19 cellular contexts compared by ENCODE assay signal in the genomic region with DNA sequence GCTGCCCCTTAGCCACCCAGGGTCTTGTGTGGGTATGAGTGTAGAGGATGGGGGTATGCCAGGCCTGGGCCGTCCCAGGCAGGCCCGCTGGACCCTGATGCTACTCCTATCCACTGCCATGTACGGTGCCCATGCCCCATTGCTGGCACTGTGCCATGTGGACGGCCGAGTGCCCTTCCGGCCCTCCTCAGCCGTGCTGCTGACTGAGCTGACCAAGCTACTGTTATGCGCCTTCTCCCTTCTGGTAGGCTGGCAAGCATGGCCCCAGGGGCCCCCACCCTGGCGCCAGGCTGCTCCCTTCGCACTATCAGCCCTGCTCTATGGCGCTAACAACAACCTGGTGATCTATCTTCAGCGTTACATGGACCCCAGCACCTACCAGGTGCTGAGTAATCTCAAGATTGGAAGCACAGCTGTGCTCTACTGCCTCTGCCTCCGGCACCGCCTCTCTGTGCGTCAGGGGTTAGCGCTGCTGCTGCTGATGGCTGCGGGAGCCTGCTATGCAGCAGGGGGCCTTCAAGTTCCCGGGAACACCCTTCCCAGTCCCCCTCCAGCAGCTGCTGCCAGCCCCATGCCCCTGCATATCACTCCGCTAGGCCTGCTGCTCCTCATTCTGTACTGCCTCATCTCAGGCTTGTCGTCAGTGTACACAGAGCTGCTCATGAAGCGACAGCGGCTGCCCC. TPM values are rescaled to one million over a fixed set of nuclear protein-coding genes. Genes with fewer than 3 reads are reported as not detected.
DNase-seq lines count a peak whose midpoint lies in the region; ATAC-seq, FAIRE-seq and TF ChIP-seq lines count a peak whose summit lies in the region.
"Had no signal": no experiment of that assay in that cellular context is flagged by ENCODE, and none has a peak within 500 bp of the region (broad histone marks: within the 10 kb centered on the region; RNA-seq: fewer than 3 reads in every experiment).

No MANE protein-coding gene starts in this region.

- CTCF ChIA-PET in activated CD4-positive, alpha-beta T cell treated with anti-CD3 and anti-CD28 coated beads for 36 hours (lab: Charles Lee), result interaction anchor here (0.7 to 0.8 kb wide), 2 partner anchors 67 to 214 kb away, joined by 3 read pairs; no protein-coding TSS in a partner anchor
- CTCF ChIA-PET in K562 (lab: Yijun Ruan, JAX; ENCODE audit: low intra/inter-chr PET ratio), result no interaction called here
- CTCF ChIA-PET in GM10248 (lab: Yijun Ruan, JAX), result interaction anchor here (1.0 to 5.9 kb wide), 3 partner anchors 9 to 65 kb away, joined by 3 to 25 read pairs (median 8); partner anchors contain the start of gene CD14

- TF ChIP-seq EP300 in K562 (IDR thresholded peaks at IDR 0.05; ENCODE audit: low read length), result no peak

- H3K9me3 Mint-ChIP-seq in activated CD4-positive, alpha-beta T cell treated with anti-CD3 and anti-CD28 coated beads for 36 hours (ENCODE audit: low read depth), result no peaks in the 10 kb centered on the region
- no peaks in the 10 kb centered on the region for H3K9me3 Mint-ChIP-seq in IgD-negative memory B cell

- intact Hi-C loops in activated CD4-positive, alpha-beta T cell treated with anti-CD3 and anti-CD28 coated beads for 36 hours (cut with DNase I, micrococcal nuclease), result no loop called here
- intact Hi-C loops in K562 (cut with micrococcal nuclease), result no loop called here
- intact Hi-C loops in pancreas (cut with DNase I), result loop anchor here in 1 of 3 donors (10.0 kb wide), 1 partner anchor 68 kb away; the partner anchor contains the start of genes CD14 and TMCO6

- H2AFZ ChIP-seq in K562 (ENCODE audit: low read depth, low read length), result no peak overlapping the region

- no peak overlapping the region for H3K4me3 Mint-ChIP-seq in activated CD4-positive, alpha-beta T cell treated with anti-CD3 and anti-CD28 coated beads for 36 hours
- peak overlapping the region in 2 of 4 donors; percentile 82 to 89 for H3K4me3 Mint-ChIP-seq in IgD-negative memory B cell

- H3K9me3 ChIP-seq in K562 (replicated peaks; ENCODE audit: control insufficient read depth, insufficient read depth, low read depth, low read length), result no peaks in the 10 kb centered on the region
- H3K9me3 ChIP-seq in pancreas, result no peaks in the 10 kb centered on the region
- H3K9me3 ChIP-seq: MG63, sigmoid colon had no signal

- peaks cover 26 to 38% of the 10 kb centered on the region in 2 experiments for H3K4me1 ChIP-seq in K562 (replicated peaks in 1 of 2; ENCODE audit: control insufficient read depth in 2 of 2, insufficient read depth in 2 of 2, low read length in 2 of 2)
- H3K4me1 ChIP-seq in pancreas, result peaks cover 4 to 11% (median 10%) of the 10 kb centered on the region in 3 donors

- peak overlapping the region in 1 of 2 experiments; percentile 93; a peak in 2 of 4 replicates for H3K9ac ChIP-seq in K562 (ENCODE audit: insufficient read depth in 1 of 2, low read depth in 2 of 2, low read length in 2 of 2)

- peaks cover 58% of the 10 kb centered on the region for H3K4me1 Mint-ChIP-seq in activated CD4-positive, alpha-beta T cell treated with anti-CD3 and anti-CD28 coated beads for 36 hours
- H3K4me1 Mint-ChIP-seq in IgD-negative memory B cell, result peaks cover 20 to 42% (median 27%) of the 10 kb centered on the region in 3 donors

- no peak for ATAC-seq in activated CD4-positive, alpha-beta T cell treated with anti-CD3 and anti-CD28 coated beads for 36 hours
- no peak for ATAC-seq in K562
- no peak for ATAC-seq in pancreas
- ATAC-seq in GM21381 (IDR thresholded peaks at IDR 0.05; ENCODE audit: unreplicated experiment), result no peak
- no peak for ATAC-seq in HG03439 (IDR thresholded peaks at IDR 0.05; ENCODE audit: unreplicated experiment)

- no TSS peak for BruUV-seq in K562 (replicated peaks; lab: Mats Ljungman, UMichigan)

- peaks cover 42% of the 10 kb centered on the region for H3K36me3 ChIP-seq in K562 (ENCODE audit: control insufficient read depth, insufficient read depth, low read length)
- H3K36me3 ChIP-seq in pancreas, result peaks cover 0 to 10% (median 9%) of the 10 kb centered on the region in 3 donors

- H3K27me3 ChIP-seq in K562 (ENCODE audit: control insufficient read depth in 2 of 2, insufficient read depth in 2 of 2, low read length in 2 of 2) (no peaks in the 10 kb centered on the region), pancreas (no peaks in the 10 kb centered on the region)
- H3K27me3 ChIP-seq: MG63, sigmoid colon had no signal

- H3K36me3 Mint-ChIP-seq in activated CD4-positive, alpha-beta T cell treated with anti-CD3 and anti-CD28 coated beads for 36 hours (ENCODE audit: low read depth), result peaks cover 42% of the 10 kb centered on the region
- H3K36me3 Mint-ChIP-seq in IgD-negative memory B cell, result peaks cover 15% of the 10 kb centered on the region

- no peak for TF ChIP-seq CTCF in K562 (IDR thresholded peaks at IDR 0.05 in 2 of 3, conservative IDR thresholded peaks at IDR 0.05 in 1 of 3; ENCODE audit: insufficient read depth in 2 of 3, low read depth in 1 of 3, low read length in 3 of 3)
- no peak for TF ChIP-seq CTCF in pancreas (IDR thresholded peaks at IDR 0.05)
- no peak for TF ChIP-seq CTCF in GM10248 (IDR thresholded peaks at IDR 0.05; ENCODE audit: control extremely low read depth, extremely low read depth, low read depth, missing control alignments)

- no peak overlapping the region for H3K4me2 ChIP-seq in K562 (ENCODE audit: insufficient read depth, low read length)

- no peaks in the 10 kb centered on the region for H3K27me3 Mint-ChIP-seq in activated CD4-positive, alpha-beta T cell treated with anti-CD3 and anti-CD28 coated beads for 36 hours
- H3K27me3 Mint-ChIP-seq in IgD-negative memory B cell, result no peaks in the 10 kb centered on the region

- no peak for TF ChIP-seq POLR2A in K562 (conservative IDR thresholded peaks at IDR 0.05)

- H3K79me2 ChIP-seq in K562 (ENCODE audit: control insufficient read depth, insufficient read depth, low read length), result peaks cover 36% of the 10 kb centered on the region

- peak overlapping the region; percentile 67 for H3K27ac Mint-ChIP-seq in activated CD4-positive, alpha-beta T cell treated with anti-CD3 and anti-CD28 coated beads for 36 hours
- peak overlapping the region; percentile 17 to 85 (median 60) for H3K27ac Mint-ChIP-seq in IgD-negative memory B cell

- WGBS in K562 (ENCODE audit: insufficient coverage, low coverage, missing lambda C conversion rate), result 81% methylated on average over 19 of the region's 22 CpGs
- WGBS in pancreas, 2 donors, result 88% methylated on average over 22 of the region's 22 CpGs

- POLR2A ChIA-PET in activated CD4-positive, alpha-beta T cell treated with anti-CD3 and anti-CD28 coated beads for 36 hours (lab: Charles Lee), result no interaction called here
- POLR2A ChIA-PET in K562 (lab: Yijun Ruan, JAX) (interaction anchor here (0.5 to 1.0 kb wide), 3 partner anchors 35 to 106 kb away, joined by 3 read pairs; partner anchors contain the start of genes IK and NDUFA2), GM10248 (lab: Yijun Ruan, JAX) (interaction anchor here (0.6 kb wide), 2 partner anchors 19 to 86 kb away, joined by 3 read pairs; no protein-coding TSS in a partner anchor)

- no peaks in the 10 kb centered on the region for H3K9me1 ChIP-seq in K562 (ENCODE audit: control insufficient read depth, insufficient read depth, low read length)

- no peak for DNase-seq in activated CD4-positive, alpha-beta T cell treated with anti-CD3 and anti-CD28 coated beads for 36 hours
- DNase-seq in activated CD4-positive, alpha-beta T cell treated with anti-CD3 and anti-CD28 coated beads, Interleukin-2, amount 50 U/mL, for 48 hours, result no peak
- peak in 1 of 4 experiments; percentile 16 for DNase-seq in K562 (ENCODE audit: extremely low read depth in 1 of 4, low spot score in 3 of 4)
- DNase-seq in pancreas, result peak in 4 of 6 donors; percentile 31 to 84 (median 62)
- DNase-seq in GM10248 (ENCODE audit: extremely low spot score), result no peak
- DNase-seq: amygdala; dermis blood vessel endothelial cell; MG63; NCI-H2029 treated with DMSO at 0.1 percent for 48 hours; NCI-H69; RPMI8226; stimulated activated CD4-positive, alpha-beta T cell treated with anti-CD3 and anti-CD28 coated beads, Interleukin-4, amount 100 ng/mL, for 4 hours; stimulated activated naive CD4-positive, alpha-beta T cell treated with Interleukin-2 at 50 U/mL for 16 hours had no signal

- no peak for TF ChIP-seq RAD21 in K562 (CRISPR knock-in tag; conservative IDR thresholded peaks at IDR 0.05 in 1 of 2, IDR thresholded peaks at IDR 0.05 in 1 of 2)

- H3K27ac ChIP-seq in K562 (ENCODE audit: extremely low read depth, low read depth, low read length) (no peak overlapping the region; the same call in 2 of the 3 replicates), pancreas (no peak overlapping the region)

- in situ Hi-C loops in K562 (cut with MboI), result loop anchor here (5.0 kb wide), 1 partner anchor 75 kb away; no protein-coding TSS in a partner anchor

- FAIRE-seq in K562 (lab: Jason Lieb, UNC) (no peak), pancreas (lab: Jason Lieb, UNC) (no peak)
- FAIRE-seq: A204.1 had no signal

- no peaks in the 10 kb centered on the region for H4K20me1 ChIP-seq in K562 (replicated peaks; ENCODE audit: control insufficient read depth, insufficient read depth, low read length)

- H3K4me3 ChIP-seq in K562, result no peak overlapping the region
- no peak overlapping the region for H3K4me3 ChIP-seq in pancreas
- H3K4me3 ChIP-seq: MG63, sigmoid colon had no signal

RNA-seq across cellular contexts. Expression of gene SLC35A4, which starts 2.6 kb away (rescaled TPM):
- 10 to 100 TPM; 61.8 to 65.4 TPM for total RNA-seq in activated CD4-positive, alpha-beta T cell treated with anti-CD3 and anti-CD28 coated beads for 36 hours
- polyA plus RNA-seq in IgD-negative memory B cell (79.8 TPM), K562 (2011; rRNA removed) (110 and 134 TPM in 2 replicates), K562 (2014; fragmentation: Illumina TruSeq; extraction: Trizol) (141 and 171 TPM in 2 replicates), K562 (2014; fragmentation: Nextera tagmentation; extraction: Ambion mirVana) (10 to 100 TPM; 30.0 to 42.5 TPM), K562 (2014; rRNA removed) (62.2 and 69.6 TPM in 2 replicates), pancreas (10 to 100 TPM; 19.5 to 24.9 TPM)
- total RNA-seq in K562 (2011; cell fraction: chromatin; rRNA removed; ENCODE audit: low replicate concordance), result 37.3 and 95.2 TPM in 2 replicates
- 37.6 and 42.7 TPM in 2 replicates for total RNA-seq in K562 (2011; cell fraction: nucleolus; rRNA removed)
- total RNA-seq in K562 (2011; cell fraction: nucleoplasm; rRNA removed), result 57.9 and 59.2 TPM in 2 replicates
- total RNA-seq in K562 (2014; rRNA removed) (21.8 and 37.3 TPM in 2 replicates), K562 (2014; rRNA removed; fragmentation: Illumina TruSeq; extraction: Trizol) (23.8 and 26.1 TPM in 2 replicates), K562 (2015; rRNA removed; fragmentation: Illumina TruSeq; extraction: Trizol) (23.9 and 24.8 TPM in 2 replicates), K562 (2021) (115 and 125 TPM in 2 replicates), pancreas (10 to 100 TPM; 17.0 to 36.5 (median 26.4) TPM)
- 159 and 169 TPM in 2 replicates for polyA plus RNA-seq in K562 (2011; cell fraction: cytosol; rRNA removed)
- 65.9 and 94.9 TPM in 2 replicates for polyA plus RNA-seq in K562 (2011; cell fraction: nucleus; rRNA removed)
- polyA plus RNA-seq in K562 (2012), result 118 and 226 TPM in 2 replicates
- polyA minus RNA-seq in K562 (2011; rRNA and poly(A)+ RNA removed), result 78.8 and 99.8 TPM in 2 replicates
- polyA minus RNA-seq in K562 (2011; cell fraction: cytosol; rRNA and poly(A)+ RNA removed), result 34.6 and 53.7 TPM in 2 replicates
- polyA minus RNA-seq in K562 (2011; cell fraction: nucleus; rRNA and poly(A)+ RNA removed), result 18.6 and 24.8 TPM in 2 replicates

RNA-seq across cellular contexts. Expression of gene APBB3, which starts 2.9 kb away (rescaled TPM):
- total RNA-seq in activated CD4-positive, alpha-beta T cell treated with anti-CD3 and anti-CD28 coated beads for 36 hours, result 10 to 100 TPM; 12.8 to 19.0 TPM
- polyA plus RNA-seq in IgD-negative memory B cell, result 4.4 TPM
- total RNA-seq in K562 (2011; cell fraction: chromatin; rRNA removed; ENCODE audit: low replicate concordance), result 125 and 232 TPM in 2 replicates
- total RNA-seq in K562 (2011; cell fraction: nucleolus; rRNA removed), result 136 and 142 TPM in 2 replicates
- total RNA-seq in K562 (2011; cell fraction: nucleoplasm; rRNA removed), result 117 and 134 TPM in 2 replicates
- total RNA-seq in K562 (2014; rRNA removed), result 9.9 and 12.1 TPM in 2 replicates
- total RNA-seq in K562 (2014; rRNA removed; fragmentation: Illumina TruSeq; extraction: Trizol), result 5.4 and 6.4 TPM in 2 replicates
- total RNA-seq in K562 (2015; rRNA removed; fragmentation: Illumina TruSeq; extraction: Trizol), result 5.7 and 6.0 TPM in 2 replicates
- total RNA-seq in K562 (2021), result 14.3 and 18.7 TPM in 2 replicates
- 20.5 and 40.7 TPM in 2 replicates for polyA plus RNA-seq in K562 (2011; rRNA removed)
- polyA plus RNA-seq in K562 (2011; cell fraction: cytosol; rRNA removed), result 17.1 and 26.5 TPM in 2 replicates
- 270 and 329 TPM in 2 replicates for polyA plus RNA-seq in K562 (2011; cell fraction: nucleus; rRNA removed)
- 13.3 and 31.2 TPM in 2 replicates for polyA plus RNA-seq in K562 (2012)
- 9.5 TPM in 2 replicates for polyA plus RNA-seq in K562 (2014; fragmentation: Illumina TruSeq; extraction: Trizol)
- under 1 TPM; 0.17 to 0.67 TPM for polyA plus RNA-seq in K562 (2014; fragmentation: Nextera tagmentation; extraction: Ambion mirVana)
- 24.3 and 25.8 TPM in 2 replicates for polyA plus RNA-seq in K562 (2014; rRNA removed)
- polyA minus RNA-seq in K562 (2011; rRNA and poly(A)+ RNA removed), result 14.5 and 17.3 TPM in 2 replicates
- polyA minus RNA-seq in K562 (2011; cell fraction: cytosol; rRNA and poly(A)+ RNA removed), result 4.3 and 8.7 TPM in 2 replicates
- polyA minus RNA-seq in K562 (2011; cell fraction: nucleus; rRNA and poly(A)+ RNA removed), result 44.6 and 58.9 TPM in 2 replicates
- total RNA-seq in pancreas, result 10 to 100 TPM in 4 of 6 donors, 1 to 10 TPM in 2; 8.1 to 20.0 (median 12.7) TPM
- polyA plus RNA-seq in pancreas, result 10 to 100 TPM; 48.1 to 51.0 TPM

RNA-seq across cellular contexts. Expression of gene SRA1, which starts 10.0 kb away (rescaled TPM):
- 10 to 100 TPM; 33.2 to 47.3 TPM for total RNA-seq in activated CD4-positive, alpha-beta T cell treated with anti-CD3 and anti-CD28 coated beads for 36 hours
- polyA plus RNA-seq in IgD-negative memory B cell, result 31.8 TPM
- 44.2 and 57.1 TPM in 2 replicates for total RNA-seq in K562 (2011; cell fraction: chromatin; rRNA removed; ENCODE audit: low replicate concordance)
- total RNA-seq in K562 (2011; cell fraction: nucleolus; rRNA removed), result 30.1 and 33.9 TPM in 2 replicates
- total RNA-seq in K562 (2011; cell fraction: nucleoplasm; rRNA removed), result 35.3 and 37.7 TPM in 2 replicates
- 45.0 and 58.1 TPM in 2 replicates for total RNA-seq in K562 (2014; rRNA removed)
- total RNA-seq in K562 (2014; rRNA removed; fragmentation: Illumina TruSeq; extraction: Trizol), result 31.6 and 31.8 TPM in 2 replicates
- 30.5 and 35.2 TPM in 2 replicates for total RNA-seq in K562 (2015; rRNA removed; fragmentation: Illumina TruSeq; extraction: Trizol)
- total RNA-seq in K562 (2021), result 45.8 and 47.4 TPM in 2 replicates
- polyA plus RNA-seq in K562 (2011; rRNA removed), result 38.8 and 41.3 TPM in 2 replicates
- polyA plus RNA-seq in K562 (2011; cell fraction: cytosol; rRNA removed), result 33.4 and 34.1 TPM in 2 replicates
- 40.8 and 53.9 TPM in 2 replicates for polyA plus RNA-seq in K562 (2011; cell fraction: nucleus; rRNA removed)
- 36.1 and 39.8 TPM in 2 replicates for polyA plus RNA-seq in K562 (2012)
- 43.6 and 49.5 TPM in 2 replicates for polyA plus RNA-seq in K562 (2014; fragmentation: Illumina TruSeq; extraction: Trizol)
- 10 to 100 TPM; 24.1 to 33.6 TPM for polyA plus RNA-seq in K562 (2014; fragmentation: Nextera tagmentation; extraction: Ambion mirVana)
- polyA plus RNA-seq in K562 (2014; rRNA removed), result 44.4 and 50.8 TPM in 2 replicates
- 19.8 and 24.2 TPM in 2 replicates for polyA minus RNA-seq in K562 (2011; rRNA and poly(A)+ RNA removed)
- polyA minus RNA-seq in K562 (2011; cell fraction: cytosol; rRNA and poly(A)+ RNA removed), result 17.1 and 24.6 TPM in 2 replicates
- polyA minus RNA-seq in K562 (2011; cell fraction: nucleus; rRNA and poly(A)+ RNA removed), result 13.3 and 20.3 TPM in 2 replicates
- 10 to 100 TPM in 4 of 6 donors, 1 to 10 TPM in 2; 7.0 to 14.3 (median 11.2) TPM for total RNA-seq in pancreas
- polyA plus RNA-seq in pancreas, result 10 to 100 TPM; 20.5 to 29.7 TPM

RNA-seq across cellular contexts. Expression of gene EIF4EBP3, which starts 19.8 kb away (rescaled TPM):
- 10 to 100 TPM; 15.8 to 17.3 TPM for total RNA-seq in activated CD4-positive, alpha-beta T cell treated with anti-CD3 and anti-CD28 coated beads for 36 hours
- polyA plus RNA-seq in IgD-negative memory B cell (32.9 TPM), K562 (2011; rRNA removed) (3.1 and 4.7 TPM in 2 replicates), K562 (2014; fragmentation: Illumina TruSeq; extraction: Trizol) (3.1 and 4.1 TPM in 2 replicates), K562 (2014; fragmentation: Nextera tagmentation; extraction: Ambion mirVana) (1 to 10 TPM; 5.0 to 7.5 TPM), K562 (2014; rRNA removed) (3.4 and 4.0 TPM in 2 replicates), pancreas (10 to 100 TPM; 52.7 to 55.5 TPM)
- 4.1 TPM in 1 of 2 replicates, not detected in the other for total RNA-seq in K562 (2011; cell fraction: chromatin; rRNA removed; ENCODE audit: low replicate concordance)
- 3.3 TPM in 1 of 2 replicates, not detected in the other for total RNA-seq in K562 (2011; cell fraction: nucleolus; rRNA removed)
- total RNA-seq in K562 (2011; cell fraction: nucleoplasm; rRNA removed), result 3.9 TPM in 1 of 2 replicates, not detected in the other
- total RNA-seq in K562 (2014; rRNA removed) (1.3 and 2.3 TPM in 2 replicates), K562 (2014; rRNA removed; fragmentation: Illumina TruSeq; extraction: Trizol) (2.5 and 3.8 TPM in 2 replicates), K562 (2015; rRNA removed; fragmentation: Illumina TruSeq; extraction: Trizol) (0.72 and 1.3 TPM in 2 replicates), K562 (2021) (5.7 and 7.7 TPM in 2 replicates), pancreas (10 to 100 TPM in 4 of 6 donors, 1 to 10 TPM in 2; 7.2 to 19.9 (median 12.1) TPM)
- 3.2 and 5.0 TPM in 2 replicates for polyA plus RNA-seq in K562 (2011; cell fraction: cytosol; rRNA removed)
- 3.0 and 4.1 TPM in 2 replicates for polyA plus RNA-seq in K562 (2011; cell fraction: nucleus; rRNA removed)
- 5.0 and 8.7 TPM in 2 replicates for polyA plus RNA-seq in K562 (2012)
- polyA minus RNA-seq in K562 (2011; rRNA and poly(A)+ RNA removed), result 0.56 and 3.0 TPM in 2 replicates
- not detected in 2 replicates for polyA minus RNA-seq in K562 (2011; cell fraction: cytosol; rRNA and poly(A)+ RNA removed)
- 0.67 and 0.89 TPM in 2 replicates for polyA minus RNA-seq in K562 (2011; cell fraction: nucleus; rRNA and poly(A)+ RNA removed)
- total RNA-seq: myocyte had no signal

Comparison
In these comparisons a context has a peak if more than half of its experiments do, and no peak if none do; other contexts are left out.
1. DNase-seq: peak in pancreas (4 of 6); none in activated CD4-positive, alpha-beta T cell treated with anti-CD3 and anti-CD28 coated beads for 36 hours (single experiment), activated CD4-positive, alpha-beta T cell treated with anti-CD3 and anti-CD28 coated beads, Interleukin-2, amount 50 U/mL, for 48 hours (0 of 2) and GM10248 (single experiment).